Comparison of ENCODE assay signal across 28 cellular contexts in genomic region chr11:12394601-12395000, GRCh38. TPM values are rescaled to one million over a fixed set of nuclear protein-coding genes. Genes with fewer than 3 reads are reported as not detected.
"Had no signal": no experiment of that assay in that cellular context is flagged by ENCODE, and none has a peak within 500 bp of the region (broad histone marks: within the 10 kb centered on the region; RNA-seq: fewer than 3 reads in every experiment).

No MANE protein-coding gene starts in this region.

- H3K36me3 ChIP-seq: adrenal gland had no signal

- H3K4me3 ChIP-seq: adrenal gland, K562, SK-N-MC had no signal

- H3K27ac Mint-ChIP-seq: activated CD4-positive, alpha-beta memory T cell treated with anti-CD3 and anti-CD28 coated beads for 36 hours; activated CD4-positive, alpha-beta T cell treated with anti-CD3 and anti-CD28 coated beads, Interleukin-2, amount 10 ng/mL, durations not matched to agents 7 days and 5 days; activated naive CD8-positive, alpha-beta T cell treated with anti-CD3 and anti-CD28 coated beads, Interleukin-2, amount 10 ng/mL, durations not matched to agents 7 days and 5 days; activated T-cell treated with anti-CD3 and anti-CD28 coated beads, Interleukin-2, amount 50 U/mL, for 72 hours; T-cell had no signal

- H3K27me3 Mint-ChIP-seq: activated CD4-positive, alpha-beta memory T cell treated with anti-CD3 and anti-CD28 coated beads for 36 hours; activated CD4-positive, alpha-beta T cell treated with anti-CD3 and anti-CD28 coated beads, Interleukin-2, amount 10 ng/mL, durations not matched to agents 7 days and 5 days; T-cell had no signal

- H3K9me3 ChIP-seq: adrenal gland had no signal

- H3K36me3 Mint-ChIP-seq: activated CD4-positive, alpha-beta memory T cell treated with anti-CD3 and anti-CD28 coated beads for 36 hours; activated naive CD8-positive, alpha-beta T cell treated with anti-CD3 and anti-CD28 coated beads, Interleukin-2, amount 10 ng/mL, durations not matched to agents 7 days and 5 days had no signal

- H3K9me3 Mint-ChIP-seq: activated CD4-positive, alpha-beta T cell treated with anti-CD3 and anti-CD28 coated beads, Interleukin-2, amount 10 ng/mL, durations not matched to agents 7 days and 5 days; activated naive CD8-positive, alpha-beta T cell treated with anti-CD3 and anti-CD28 coated beads, Interleukin-2, amount 10 ng/mL, durations not matched to agents 7 days and 5 days had no signal

- DNase-seq: activated CD4-positive, alpha-beta memory T cell treated with anti-CD3 and anti-CD28 coated beads for 36 hours; activated CD4-positive, alpha-beta T cell treated with anti-CD3 and anti-CD28 coated beads, Interleukin-2, amount 10 ng/mL, durations not matched to agents 7 days and 5 days; activated CD4-positive, CD25-positive, alpha-beta regulatory T cell; activated CD8-positive, alpha-beta memory T cell treated with anti-CD3 and anti-CD28 coated beads, Interleukin-2, amount 50 U/mL, for 4 hours; activated naive CD4-positive, alpha-beta T cell treated with anti-CD3 and anti-CD28 coated beads, Interleukin-2, amount 50 U/mL, for 16 hours; activated naive CD8-positive, alpha-beta T cell treated with anti-CD3 and anti-CD28 coated beads, Interleukin-2, amount 10 ng/mL, durations not matched to agents 7 days and 5 days; activated T-cell treated with anti-CD3 and anti-CD28 coated beads, Interleukin-2, amount 50 U/mL, for 72 hours; adrenal gland; anterior cingulate cortex; Karpas-422; MM.1S; NCI-H1105; NCI-H1436; NCI-H1694 treated with DMSO at 0.1 percent for 48 hours; NCI-H2029 treated with DMSO at 0.1 percent for 48 hours; NCI-H345; NCI-H510A; NCI-H526 treated with DMSO at 0.1 percent for 48 hours; NCI-H82; OCI-M1; RPMI8226; T-cell; T-helper 2 cell had no signal

- ATAC-seq: activated T-cell treated with anti-CD3 and anti-CD28 coated beads, Interleukin-2, amount 50 U/mL, for 72 hours; K562; Panc1; Right ventricle myocardium inferior; T-cell had no signal

- H3K4me1 Mint-ChIP-seq: activated naive CD8-positive, alpha-beta T cell treated with anti-CD3 and anti-CD28 coated beads, Interleukin-2, amount 10 ng/mL, durations not matched to agents 7 days and 5 days had no signal

- H3K4me3 Mint-ChIP-seq: activated CD4-positive, alpha-beta memory T cell treated with anti-CD3 and anti-CD28 coated beads for 36 hours; activated CD4-positive, alpha-beta T cell treated with anti-CD3 and anti-CD28 coated beads, Interleukin-2, amount 10 ng/mL, durations not matched to agents 7 days and 5 days; activated naive CD8-positive, alpha-beta T cell treated with anti-CD3 and anti-CD28 coated beads, Interleukin-2, amount 10 ng/mL, durations not matched to agents 7 days and 5 days; activated T-cell treated with anti-CD3 and anti-CD28 coated beads, Interleukin-2, amount 50 U/mL, for 72 hours; T-cell had no signal

- H3K27me3 ChIP-seq: adrenal gland had no signal

- H3K27ac ChIP-seq: adrenal gland, SK-N-MC, VCaP had no signal

RNA-seq across cellular contexts. Expression of gene PARVA, which starts 17.2 kb away (rescaled TPM):
- total RNA-seq: activated T-cell treated with anti-CD3 and anti-CD28 coated beads, Interleukin-2, amount 50 U/mL, for 72 hours had no signal
- polyA plus RNA-seq: K562 had no signal
